Comparison of ENCODE assay signal across 20 cellular contexts in genomic region chr1:54610601-54611580, GRCh38. TPM values are rescaled to one million over a fixed set of nuclear protein-coding genes. Genes with fewer than 3 reads are reported as not detected.
"Had no signal": no experiment of that assay in that cellular context is flagged by ENCODE, and none has a peak within 500 bp of the region (broad histone marks: within the 10 kb centered on the region; RNA-seq: fewer than 3 reads in every experiment).

No MANE protein-coding gene starts in this region.

- H3K36me3 ChIP-seq: cardiac muscle cell had no signal

- H3K9me3 Mint-ChIP-seq: activated T-cell treated with anti-CD3 and anti-CD28 coated beads, Interleukin-2, amount 50 U/mL, for 4 hours; natural killer cell; stimulated activated naive B cell treated with anti-CD40 and anti-IgM and Interleukin-4, amounts not matched to agents 10 μg/mL and 1 μg/mL and 100 μg/mL, for 72 hours had no signal

- DNase-seq: activated CD4-positive, alpha-beta T cell treated with anti-CD3 and anti-CD28 coated beads, Interleukin-2, amount 50 U/mL, for 1 hour; activated CD8-positive, alpha-beta memory T cell treated with anti-CD3 and anti-CD28 coated beads, Interleukin-2, amount 50 U/mL, for 4 hours; activated effector memory CD4-positive, alpha-beta T cell treated with Interleukin-2 at 50 U/mL for 16 hours; activated naive CD4-positive, alpha-beta T cell treated with anti-CD3 and anti-CD28 coated beads, Interleukin-2, amount 50 U/mL, for 16 hours; activated T-cell treated with anti-CD3 and anti-CD28 coated beads, Interleukin-2, amount 50 U/mL, for 4 hours; erythroblast; foreskin melanocyte; head of caudate nucleus; natural killer cell; stimulated activated naive B cell treated with anti-CD40 and anti-IgM and Interleukin-4, amounts not matched to agents 10 μg/mL and 1 μg/mL and 100 μg/mL, for 72 hours; T1000 had no signal

- H3K4me1 Mint-ChIP-seq: natural killer cell; stimulated activated naive B cell treated with anti-CD40 and anti-IgM and Interleukin-4, amounts not matched to agents 10 μg/mL and 1 μg/mL and 100 μg/mL, for 72 hours had no signal

- H3K27ac ChIP-seq: cardiac muscle cell, thoracic aorta had no signal

- H3K27me3 Mint-ChIP-seq: stimulated activated naive B cell treated with anti-CD40 and anti-IgM and Interleukin-4, amounts not matched to agents 10 μg/mL and 1 μg/mL and 100 μg/mL, for 72 hours had no signal

- H3K4me3 Mint-ChIP-seq: activated T-cell treated with anti-CD3 and anti-CD28 coated beads, Interleukin-2, amount 50 U/mL, for 4 hours; natural killer cell; stimulated activated naive B cell treated with anti-CD40 and anti-IgM and Interleukin-4, amounts not matched to agents 10 μg/mL and 1 μg/mL and 100 μg/mL, for 72 hours had no signal

- H3K27ac Mint-ChIP-seq: natural killer cell; stimulated activated naive B cell treated with anti-CD40 and anti-IgM and Interleukin-4, amounts not matched to agents 10 μg/mL and 1 μg/mL and 100 μg/mL, for 72 hours had no signal

- H3K27me3 ChIP-seq: ascending aorta, cardiac muscle cell, dorsolateral prefrontal cortex had no signal

- H3K4me3 ChIP-seq: ascending aorta, cardiac muscle cell, dorsolateral prefrontal cortex, thoracic aorta had no signal

- H3K9me3 ChIP-seq: ascending aorta, thoracic aorta had no signal

- H3K36me3 Mint-ChIP-seq: natural killer cell; stimulated activated naive B cell treated with anti-CD40 and anti-IgM and Interleukin-4, amounts not matched to agents 10 μg/mL and 1 μg/mL and 100 μg/mL, for 72 hours had no signal

RNA-seq across cellular contexts. Expression of gene FAM151A, which starts 12.4 kb away (rescaled TPM):
- total RNA-seq: activated T-cell treated with anti-CD3 and anti-CD28 coated beads, Interleukin-2, amount 50 U/mL, for 4 hours; ascending aorta; chondrocyte; dorsolateral prefrontal cortex; lower leg skin; natural killer cell; renal cortical epithelial cell; T-helper 1 cell treated with Interleukin-12 subunit alpha and Interleukin-12 subunit beta and Interleukin-4 antibody, amounts not matched to agents 30 ng/mL and 1 ng/mL, for 36 hours; thoracic aorta; ureter had no signal

RNA-seq across cellular contexts. Expression of gene MROH7, which starts 30.7 kb away (rescaled TPM):
- total RNA-seq: renal cortical epithelial cell had no signal
